Comparison of ENCODE assay signal across 1 cellular context in the genomic region with DNA sequence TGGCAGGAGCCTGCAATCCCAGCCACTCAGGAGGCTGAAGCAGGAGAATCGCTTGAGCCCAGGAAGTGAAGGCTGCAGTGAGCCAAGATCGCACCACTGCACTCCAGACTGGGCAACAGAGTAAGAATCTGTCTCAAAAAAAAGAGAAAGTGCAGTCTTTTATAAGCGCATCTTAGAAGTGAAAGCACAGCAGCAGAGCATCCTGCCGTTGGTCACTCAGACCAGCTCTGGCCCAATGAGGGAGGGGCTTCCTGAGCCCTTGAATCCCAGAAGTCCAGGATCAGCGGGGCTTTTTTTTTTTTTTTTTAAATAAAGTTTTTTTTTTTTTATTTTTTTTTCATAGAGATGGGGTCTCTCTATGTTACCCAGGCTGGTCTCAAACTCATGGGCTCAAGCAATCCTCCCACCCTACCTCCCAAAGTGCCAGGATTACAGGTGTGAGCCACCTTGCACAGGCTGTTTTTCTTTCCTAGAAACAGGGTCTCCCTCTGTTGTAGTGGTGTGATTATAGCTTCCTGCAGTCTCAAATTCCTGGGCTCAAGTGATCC.
A peak's percentile ranks its signal among the peaks of the same experiment; 100 is the strongest.
TF ChIP-seq lines count a peak whose summit lies in the region.

No MANE protein-coding gene starts in this region.

TF ChIP-seq in K562, 482 proteins besides CTCF, POLR2A, EP300 and RAD21:
- TF ChIP-seq NR3C1 (CRISPR knock-in tag; IDR thresholded peaks at IDR 0.05) = no peak
- TF ChIP-seq, protein P1, sequence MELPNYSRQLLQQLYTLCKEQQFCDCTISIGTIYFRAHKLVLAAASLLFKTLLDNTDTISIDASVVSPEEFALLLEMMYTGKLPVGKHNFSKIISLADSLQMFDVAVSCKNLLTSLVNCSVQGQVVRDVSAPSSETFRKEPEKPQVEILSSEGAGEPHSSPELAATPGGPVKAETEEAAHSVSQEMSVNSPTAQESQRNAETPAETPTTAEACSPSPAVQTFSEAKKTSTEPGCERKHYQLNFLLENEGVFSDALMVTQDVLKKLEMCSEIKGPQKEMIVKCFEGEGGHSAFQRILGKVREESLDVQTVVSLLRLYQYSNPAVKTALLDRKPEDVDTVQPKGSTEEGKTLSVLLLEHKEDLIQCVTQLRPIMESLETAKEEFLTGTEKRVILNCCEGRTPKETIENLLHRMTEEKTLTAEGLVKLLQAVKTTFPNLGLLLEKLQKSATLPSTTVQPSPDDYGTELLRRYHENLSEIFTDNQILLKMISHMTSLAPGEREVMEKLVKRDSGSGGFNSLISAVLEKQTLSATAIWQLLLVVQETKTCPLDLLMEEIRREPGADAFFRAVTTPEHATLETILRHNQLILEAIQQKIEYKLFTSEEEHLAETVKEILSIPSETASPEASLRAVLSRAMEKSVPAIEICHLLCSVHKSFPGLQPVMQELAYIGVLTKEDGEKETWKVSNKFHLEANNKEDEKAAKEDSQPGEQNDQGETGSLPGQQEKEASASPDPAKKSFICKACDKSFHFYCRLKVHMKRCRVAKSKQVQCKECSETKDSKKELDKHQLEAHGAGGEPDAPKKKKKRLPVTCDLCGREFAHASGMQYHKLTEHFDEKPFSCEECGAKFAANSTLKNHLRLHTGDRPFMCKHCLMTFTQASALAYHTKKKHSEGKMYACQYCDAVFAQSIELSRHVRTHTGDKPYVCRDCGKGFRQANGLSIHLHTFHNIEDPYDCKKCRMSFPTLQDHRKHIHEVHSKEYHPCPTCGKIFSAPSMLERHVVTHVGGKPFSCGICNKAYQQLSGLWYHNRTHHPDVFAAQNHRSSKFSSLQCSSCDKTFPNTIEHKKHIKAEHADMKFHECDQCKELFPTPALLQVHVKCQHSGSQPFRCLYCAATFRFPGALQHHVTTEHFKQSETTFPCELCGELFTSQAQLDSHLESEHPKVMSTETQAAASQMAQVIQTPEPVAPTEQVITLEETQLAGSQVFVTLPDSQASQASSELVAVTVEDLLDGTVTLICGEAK (IDR thresholded peaks at IDR 0.05) = peak; percentile 66
- TF ChIP-seq, protein P1 (CRISPR knock-in tag; IDR thresholded peaks at IDR 0.05) = peak; percentile 68
TF ChIP-seq in K562: peak in this region for 1.
